In the genomic region with DNA sequence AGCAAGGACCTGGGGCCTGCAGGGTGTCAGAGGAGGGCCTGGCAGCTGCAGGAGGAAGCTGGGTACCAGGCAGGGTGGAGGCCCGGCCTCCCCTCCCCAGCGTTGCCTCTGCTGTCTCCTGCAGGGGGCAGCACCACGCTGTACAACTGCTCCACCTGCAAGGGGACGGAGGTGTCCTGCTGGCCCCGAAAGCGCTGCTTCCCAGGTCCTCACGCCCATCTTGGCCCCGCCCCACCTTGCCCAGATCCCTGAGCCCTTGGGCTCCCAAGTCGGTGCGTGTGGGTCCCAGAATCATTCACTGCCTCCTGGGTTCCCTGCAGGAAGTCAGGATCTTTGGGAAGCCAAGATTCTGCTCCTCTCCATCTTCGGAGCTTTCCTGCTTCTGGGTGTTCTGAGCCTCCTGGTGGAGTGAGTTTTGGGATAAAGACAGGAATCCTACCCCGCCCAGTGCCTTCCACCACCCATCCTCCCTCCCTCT, we compare ENCODE assay signal across 9 cellular contexts. TPM values are rescaled to one million over a fixed set of nuclear protein-coding genes. Genes with fewer than 3 reads are reported as not detected.
DNase-seq lines count a peak whose midpoint lies in the region; ATAC-seq and TF ChIP-seq lines count a peak whose summit lies in the region.
"Had no signal": no experiment of that assay in that cellular context is flagged by ENCODE, and none has a peak within 500 bp of the region (broad histone marks: within the 10 kb centered on the region; RNA-seq: fewer than 3 reads in every experiment).

No MANE protein-coding gene starts in this region.

- H3K4me3 Mint-ChIP-seq in activated T-cell treated with anti-CD3 and anti-CD28 coated beads, Interleukin-2, amount 50 U/mL, for 4 hours: no peak overlapping the region
- H3K4me3 Mint-ChIP-seq in natural killer cell treated with Interleukin-12 subunit alpha and Interleukin-12 subunit beta and Interleukin-15 and Interleukin-18, amount 100 ng/mL, for 72 hours: no peak overlapping the region
- no peak overlapping the region for H3K4me3 Mint-ChIP-seq in stimulated activated naive B cell treated with anti-CD40 and anti-IgM and Interleukin-4, amounts not matched to agents 10 μg/mL and 1 μg/mL and 100 μg/mL, for 72 hours

- H3K27me3 Mint-ChIP-seq in activated T-cell treated with anti-CD3 and anti-CD28 coated beads, Interleukin-2, amount 50 U/mL, for 4 hours (ENCODE audit: low read depth): no peaks in the 10 kb centered on the region
- no peaks in the 10 kb centered on the region for H3K27me3 Mint-ChIP-seq in natural killer cell treated with Interleukin-12 subunit alpha and Interleukin-12 subunit beta and Interleukin-15 and Interleukin-18, amount 100 ng/mL, for 72 hours
- H3K27me3 Mint-ChIP-seq in stimulated activated naive B cell treated with anti-CD40 and anti-IgM and Interleukin-4, amounts not matched to agents 10 μg/mL and 1 μg/mL and 100 μg/mL, for 72 hours: no peaks in the 10 kb centered on the region

- no peaks in the 10 kb centered on the region for H3K9me3 Mint-ChIP-seq in activated T-cell treated with anti-CD3 and anti-CD28 coated beads, Interleukin-2, amount 50 U/mL, for 4 hours
- H3K9me3 Mint-ChIP-seq in natural killer cell treated with Interleukin-12 subunit alpha and Interleukin-12 subunit beta and Interleukin-15 and Interleukin-18, amount 100 ng/mL, for 72 hours: no peaks in the 10 kb centered on the region
- no peaks in the 10 kb centered on the region for H3K9me3 Mint-ChIP-seq in stimulated activated naive B cell treated with anti-CD40 and anti-IgM and Interleukin-4, amounts not matched to agents 10 μg/mL and 1 μg/mL and 100 μg/mL, for 72 hours

- peaks cover 19% of the 10 kb centered on the region for H3K4me1 Mint-ChIP-seq in activated T-cell treated with anti-CD3 and anti-CD28 coated beads, Interleukin-2, amount 50 U/mL, for 4 hours (ENCODE audit: low read depth)
- peaks cover 17 to 27% of the 10 kb centered on the region in 2 donors for H3K4me1 Mint-ChIP-seq in natural killer cell treated with Interleukin-12 subunit alpha and Interleukin-12 subunit beta and Interleukin-15 and Interleukin-18, amount 100 ng/mL, for 72 hours (ENCODE audit: low read depth in 2 of 2)
- H3K4me1 Mint-ChIP-seq in stimulated activated naive B cell treated with anti-CD40 and anti-IgM and Interleukin-4, amounts not matched to agents 10 μg/mL and 1 μg/mL and 100 μg/mL, for 72 hours: peaks cover 28 to 41% of the 10 kb centered on the region in 2 donors

- DNase-seq in COLO668 (lab: John Stamatoyannopoulos, UW; ENCODE audit: unreplicated experiment): peak; percentile 68
- peak; percentile 82 for DNase-seq in activated T-cell treated with anti-CD3 and anti-CD28 coated beads, Interleukin-2, amount 50 U/mL, for 4 hours
- DNase-seq in fibroblast of peridontal ligament (ENCODE audit: extremely low read depth): peak; percentile 37
- peak; percentile 88 for DNase-seq in natural killer cell treated with Interleukin-12 subunit alpha and Interleukin-12 subunit beta and Interleukin-15 and Interleukin-18, amount 100 ng/mL, for 72 hours (ENCODE audit: low spot score)
- DNase-seq in stimulated activated naive B cell treated with anti-CD40 and anti-IgM and Interleukin-4, amounts not matched to agents 10 μg/mL and 1 μg/mL and 100 μg/mL, for 72 hours: peak; percentile 83

- H3K27ac Mint-ChIP-seq in natural killer cell treated with Interleukin-12 subunit alpha and Interleukin-12 subunit beta and Interleukin-15 and Interleukin-18, amount 100 ng/mL, for 72 hours: no peak overlapping the region
- peak overlapping the region; percentile 14 for H3K27ac Mint-ChIP-seq in stimulated activated naive B cell treated with anti-CD40 and anti-IgM and Interleukin-4, amounts not matched to agents 10 μg/mL and 1 μg/mL and 100 μg/mL, for 72 hours

- ATAC-seq in HG03521 (IDR thresholded peaks at IDR 0.05; ENCODE audit: unreplicated experiment) (peak; percentile 33), HG03108 (IDR thresholded peaks at IDR 0.05; ENCODE audit: unreplicated experiment) (no peak)
- peak; percentile 64 to 73 for ATAC-seq in activated T-cell treated with anti-CD3 and anti-CD28 coated beads, Interleukin-2, amount 50 U/mL, for 4 hours
- ATAC-seq in natural killer cell treated with Interleukin-12 subunit alpha and Interleukin-12 subunit beta and Interleukin-15 and Interleukin-18, amount 100 ng/mL, for 72 hours: peak; percentile 54 to 66
- peak; percentile 74 to 76 for ATAC-seq in stimulated activated naive B cell treated with anti-CD40 and anti-IgM and Interleukin-4, amounts not matched to agents 10 μg/mL and 1 μg/mL and 100 μg/mL, for 72 hours (replicated peaks)

- H3K36me3 Mint-ChIP-seq in activated T-cell treated with anti-CD3 and anti-CD28 coated beads, Interleukin-2, amount 50 U/mL, for 4 hours (ENCODE audit: insufficient read depth): no peaks in the 10 kb centered on the region
- H3K36me3 Mint-ChIP-seq in natural killer cell treated with Interleukin-12 subunit alpha and Interleukin-12 subunit beta and Interleukin-15 and Interleukin-18, amount 100 ng/mL, for 72 hours: no peaks in the 10 kb centered on the region
- H3K36me3 Mint-ChIP-seq in stimulated activated naive B cell treated with anti-CD40 and anti-IgM and Interleukin-4, amounts not matched to agents 10 μg/mL and 1 μg/mL and 100 μg/mL, for 72 hours: peaks cover 6 to 9% of the 10 kb centered on the region in 2 donors

TF ChIP-seq in PFSK-1, 5 proteins besides CTCF, POLR2A, EP300 and RAD21:
- TF ChIP-seq SIN3A (IDR thresholded peaks at IDR 0.05; ENCODE audit: borderline replicate concordance, insufficient read depth, low read length) (no peak), FOXP2 (optimal IDR thresholded peaks at IDR 0.05; ENCODE audit: borderline replicate concordance, extremely low read depth, extremely low read length, insufficient read depth) (peak; percentile 95)

RNA-seq across cellular contexts. Expression of a gene that starts 1.2 kb away (rescaled TPM):
- not detected for polyA plus RNA-seq in PFSK-1 (2012; ENCODE audit: insufficient read length, low read depth)
- not detected for total RNA-seq in activated T-cell treated with anti-CD3 and anti-CD28 coated beads, Interleukin-2, amount 50 U/mL, for 4 hours
- total RNA-seq in natural killer cell treated with Interleukin-12 subunit alpha and Interleukin-12 subunit beta and Interleukin-15 and Interleukin-18, amount 100 ng/mL, for 72 hours: not detected
- total RNA-seq: activated CD8-positive, alpha-beta memory T cell treated with anti-CD3 and anti-CD28 coated beads for 36 hours had no signal

RNA-seq across cellular contexts. Expression of a gene that starts 4.1 kb away (rescaled TPM):
- 6.3 TPM for polyA plus RNA-seq in PFSK-1 (2012; ENCODE audit: insufficient read length, low read depth)
- 1 to 10 TPM; 1.6 to 2.3 (median 1.6) TPM for total RNA-seq in activated T-cell treated with anti-CD3 and anti-CD28 coated beads, Interleukin-2, amount 50 U/mL, for 4 hours
- 10 to 100 TPM in 1 of 2 donors, 1 to 10 TPM in 1; 6.7 to 13.0 TPM for total RNA-seq in natural killer cell treated with Interleukin-12 subunit alpha and Interleukin-12 subunit beta and Interleukin-15 and Interleukin-18, amount 100 ng/mL, for 72 hours

RNA-seq across cellular contexts. Expression of a gene that starts 19.8 kb away (rescaled TPM):
- 12.3 TPM for polyA plus RNA-seq in PFSK-1 (2012; ENCODE audit: insufficient read length, low read depth)
- 100 to 1,000 TPM; 119 to 126 (median 123) TPM for total RNA-seq in activated T-cell treated with anti-CD3 and anti-CD28 coated beads, Interleukin-2, amount 50 U/mL, for 4 hours
- 100 to 1,000 TPM; 240 to 419 TPM for total RNA-seq in natural killer cell treated with Interleukin-12 subunit alpha and Interleukin-12 subunit beta and Interleukin-15 and Interleukin-18, amount 100 ng/mL, for 72 hours

RNA-seq across cellular contexts. Expression of a gene that starts 24.8 kb away (rescaled TPM):
- polyA plus RNA-seq in PFSK-1 (2012; ENCODE audit: insufficient read length, low read depth): 0.74 TPM
- total RNA-seq in activated T-cell treated with anti-CD3 and anti-CD28 coated beads, Interleukin-2, amount 50 U/mL, for 4 hours: 1 to 10 TPM; 5.6 to 7.4 (median 6.0) TPM
- total RNA-seq in natural killer cell treated with Interleukin-12 subunit alpha and Interleukin-12 subunit beta and Interleukin-15 and Interleukin-18, amount 100 ng/mL, for 72 hours: under 1 TPM in 1 of 2 donors, not detected in 1; 0.36 TPM

RNA-seq across cellular contexts. Expression of a gene that starts 27.0 kb away (rescaled TPM):
- 54.8 TPM for polyA plus RNA-seq in PFSK-1 (2012; ENCODE audit: insufficient read length, low read depth)
- total RNA-seq in activated T-cell treated with anti-CD3 and anti-CD28 coated beads, Interleukin-2, amount 50 U/mL, for 4 hours: 10 to 100 TPM; 73.1 to 88.0 (median 82.4) TPM
- total RNA-seq in natural killer cell treated with Interleukin-12 subunit alpha and Interleukin-12 subunit beta and Interleukin-15 and Interleukin-18, amount 100 ng/mL, for 72 hours: 10 to 100 TPM; 37.6 to 76.7 TPM

Comparison
In these comparisons a context has a peak if more than half of its experiments do, and no peak if none do; other contexts are left out.
1. DNase-seq: peak in every context shown above with its lines; median percentile 88 in natural killer cell treated with Interleukin-12 subunit alpha and Interleukin-12 subunit beta and Interleukin-15 and Interleukin-18, amount 100 ng/mL, for 72 hours; 83 in stimulated activated naive B cell treated with anti-CD40 and anti-IgM and Interleukin-4, amounts not matched to agents 10 μg/mL and 1 μg/mL and 100 μg/mL, for 72 hours; 82 in activated T-cell treated with anti-CD3 and anti-CD28 coated beads, Interleukin-2, amount 50 U/mL, for 4 hours; 68 in COLO668; 37 in fibroblast of peridontal ligament.